Comparison of ENCODE assay signal across 1 cellular context in the genomic region with DNA sequence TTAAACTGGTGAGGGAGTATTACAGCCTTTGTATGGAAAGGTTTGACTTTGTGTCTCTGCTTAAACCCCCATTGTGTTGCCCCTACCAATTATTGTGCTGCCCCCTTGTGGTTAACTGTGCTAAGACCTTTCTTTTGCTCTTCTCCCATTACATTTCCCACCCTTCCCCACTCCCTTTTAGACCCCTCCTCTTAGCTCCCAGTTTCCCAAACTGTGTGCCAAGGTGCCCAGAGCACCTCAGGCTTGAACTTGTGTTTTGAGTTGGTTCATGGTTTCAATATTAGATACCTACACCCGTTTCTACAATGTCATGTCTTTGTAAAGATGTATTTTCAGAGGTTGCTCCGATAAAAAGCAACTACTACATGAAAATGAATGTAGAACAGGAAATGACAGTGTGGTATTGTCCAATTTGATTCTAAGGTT.
TF ChIP-seq lines count a peak whose summit lies in the region.

No MANE protein-coding gene starts in this region.

TF ChIP-seq in H1, 55 proteins besides CTCF, POLR2A, EP300 and RAD21:
- TF ChIP-seq RNF2 (IDR thresholded peaks at IDR 0.05; ENCODE audit: borderline replicate concordance, low read depth, low read length, missing control alignments, poor library complexity, severe bottlenecking) (no peak), KDM1A (IDR thresholded peaks at IDR 0.05; ENCODE audit: borderline replicate concordance, low read length) (peak; percentile 64; the same call in 1 of the 2 replicates)
